In the genomic region with DNA sequence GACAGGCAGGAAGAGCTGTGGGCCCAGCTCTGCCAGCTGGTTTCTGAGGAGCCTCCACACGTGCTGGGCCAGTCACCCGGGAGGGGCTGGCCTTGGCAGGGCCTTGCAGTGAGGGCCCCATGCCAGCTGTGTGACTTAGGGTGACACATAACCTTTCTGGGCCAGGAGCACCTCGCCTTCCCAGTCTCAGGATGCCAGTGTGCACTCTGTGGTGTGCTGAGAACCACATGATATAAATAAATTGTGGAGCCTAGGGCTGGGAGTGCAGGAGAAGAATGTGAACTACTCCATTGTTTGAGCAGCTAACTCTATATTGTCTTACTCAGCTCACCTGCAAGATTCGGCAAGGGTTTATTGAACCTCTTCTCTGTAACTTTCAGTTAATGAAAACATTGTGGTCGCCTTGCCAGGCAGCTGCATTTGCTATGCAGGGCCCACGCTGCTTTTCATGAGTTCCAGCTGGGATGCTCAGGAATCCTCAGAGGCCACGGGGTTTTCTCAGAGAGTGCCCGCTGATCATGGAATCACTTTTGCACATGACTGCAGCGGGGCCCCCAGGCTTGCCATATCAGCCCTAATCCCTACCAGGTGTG, we compare ENCODE assay signal across 9 cellular contexts.
DNase-seq lines count a peak whose midpoint lies in the region; ATAC-seq and TF ChIP-seq lines count a peak whose summit lies in the region.
"Had no signal": no experiment of that assay in that cellular context is flagged by ENCODE, and none has a peak within 500 bp of the region (broad histone marks: within the 10 kb centered on the region; RNA-seq: fewer than 3 reads in every experiment).

No MANE protein-coding gene starts in this region.

- TF ChIP-seq CTCF in adrenal gland (IDR thresholded peaks at IDR 0.05): no peak

- H3K27me3 ChIP-seq in adrenal gland: no peaks in the 10 kb centered on the region
- H3K27me3 ChIP-seq in aorta (ENCODE audit: control insufficient read depth in 1 of 2, insufficient read depth in 2 of 2, low read length in 1 of 2): no peaks in the 10 kb centered on the region

- H3K36me3 ChIP-seq in adrenal gland (replicated peaks in 1 of 2) (no peaks in the 10 kb centered on the region), aorta (ENCODE audit: control insufficient read depth in 1 of 2, insufficient read depth in 2 of 2, low read length in 1 of 2) (no peaks in the 10 kb centered on the region)

- peak in 1 of 2 donors; percentile 36 for TF ChIP-seq POLR2A in adrenal gland (IDR thresholded peaks at IDR 0.05)

- ATAC-seq in aorta (ENCODE audit: low FRiP score) (peak; percentile 51), GM21360 (IDR thresholded peaks at IDR 0.05; ENCODE audit: unreplicated experiment) (no peak)
- ATAC-seq: stimulated activated naive B cell treated with anti-CD40 and anti-IgM and Interleukin-4, amounts not matched to agents 10 μg/mL and 1 μg/mL and 100 μg/mL, for 72 hours had no signal

- H3K27ac ChIP-seq in adrenal gland (peak overlapping the region in 1 of 5 donors; percentile 38), aorta (ENCODE audit: low read depth in 1 of 2, low read length in 2 of 2) (no peak overlapping the region)

- DNase-seq in stimulated activated CD4-positive, alpha-beta T cell treated with anti-CD3 and anti-CD28 coated beads, Interleukin-1b, Interleukin-23, amount 100 ng/mL, for 48 hours: peak; percentile 28
- no peak for DNase-seq in stimulated activated CD4-positive, alpha-beta T cell treated with anti-CD3 and anti-CD28 coated beads, Interleukin-4, amount 100 ng/mL, for 1 hour
- peak; percentile 82 to 96 (median 92) for DNase-seq in adrenal gland
- peak; percentile 71 for DNase-seq in hepatic stellate cell (ENCODE audit: low spot score)
- DNase-seq in aorta: peak; percentile 79 to 91
- no peak for DNase-seq in NCI-H2227 treated with DMSO at 0.1 percent for 48 hours (lab: John Stamatoyannopoulos, UW)
- no peak for DNase-seq in islet precursor cell
- DNase-seq: stimulated activated naive B cell treated with anti-CD40 and anti-IgM and Interleukin-4, amounts not matched to agents 10 μg/mL and 1 μg/mL and 100 μg/mL, for 72 hours had no signal

- intact Hi-C loops in adrenal gland (cut with DNase I) (no loop called here), aorta (cut with DNase I) (no loop called here)

- WGBS in adrenal gland, 4 donors: 38 to 60% (median 51%) methylated on average over 6 to 9 of the region's 9 CpGs
- WGBS in aorta, 2 donors: 18 to 22% methylated on average over 9 of the region's 9 CpGs

- H3K4me3 ChIP-seq in adrenal gland (no peak overlapping the region), aorta (ENCODE audit: low read length in 2 of 2) (no peak overlapping the region)

- H3K4me1 ChIP-seq in adrenal gland (replicated peaks in 1 of 2): peaks cover 12 to 34% of the 10 kb centered on the region in 2 donors
- H3K4me1 ChIP-seq in aorta (ENCODE audit: control insufficient read depth in 1 of 2, insufficient read depth in 2 of 2, low read length in 2 of 2): no peaks in the 10 kb centered on the region

- H3K9me3 ChIP-seq in adrenal gland (replicated peaks in 1 of 3) (no peaks in the 10 kb centered on the region), aorta (ENCODE audit: control insufficient read depth, low read length) (no peaks in the 10 kb centered on the region)

Comparison
In these comparisons a context has a peak if more than half of its experiments do, and no peak if none do; other contexts are left out.
1. DNase-seq: peak in stimulated activated CD4-positive, alpha-beta T cell treated with anti-CD3 and anti-CD28 coated beads, Interleukin-1b, Interleukin-23, amount 100 ng/mL, for 48 hours (single experiment), adrenal gland (7 of 7), hepatic stellate cell (single experiment) and aorta (2 of 2); none in stimulated activated CD4-positive, alpha-beta T cell treated with anti-CD3 and anti-CD28 coated beads, Interleukin-4, amount 100 ng/mL, for 1 hour (single experiment), NCI-H2227 treated with DMSO at 0.1 percent for 48 hours (single experiment) and islet precursor cell (single experiment).